Comparison of ENCODE assay signal across 1 cellular context in the genomic region with DNA sequence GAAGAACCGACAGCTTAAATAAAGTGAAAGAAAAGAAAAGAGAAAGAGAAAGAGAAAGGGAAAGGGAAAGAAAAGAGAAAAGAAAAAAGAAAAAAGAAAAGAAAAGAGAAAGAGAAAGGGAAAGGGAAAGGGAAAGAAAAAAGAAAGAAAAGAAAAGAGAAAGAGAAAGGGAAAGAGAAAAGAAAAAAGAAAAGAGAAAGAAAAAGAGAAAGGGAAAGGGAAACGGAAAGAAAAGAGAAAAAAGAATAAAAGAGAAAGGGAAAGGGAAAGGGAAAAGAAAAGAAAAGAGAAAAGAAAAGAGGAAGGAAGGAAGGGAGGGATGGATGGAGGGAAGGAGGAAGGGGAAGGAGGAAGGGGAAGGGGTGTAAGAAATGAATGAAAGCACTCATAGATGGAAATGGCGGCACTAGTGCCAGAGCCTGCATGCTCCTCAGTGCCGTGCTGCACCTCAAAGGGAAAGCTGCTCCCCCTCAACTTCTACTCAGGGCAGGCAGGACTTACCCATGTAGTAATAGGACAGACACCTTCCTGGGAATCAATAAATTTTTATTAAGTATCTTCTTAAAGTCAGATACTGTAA.
TF ChIP-seq lines count a peak whose summit lies in the region.

No MANE protein-coding gene starts in this region.

TF ChIP-seq in GM23338, 12 proteins besides CTCF, POLR2A, EP300 and RAD21 (continued from another document):
- TF ChIP-seq, protein P1, sequence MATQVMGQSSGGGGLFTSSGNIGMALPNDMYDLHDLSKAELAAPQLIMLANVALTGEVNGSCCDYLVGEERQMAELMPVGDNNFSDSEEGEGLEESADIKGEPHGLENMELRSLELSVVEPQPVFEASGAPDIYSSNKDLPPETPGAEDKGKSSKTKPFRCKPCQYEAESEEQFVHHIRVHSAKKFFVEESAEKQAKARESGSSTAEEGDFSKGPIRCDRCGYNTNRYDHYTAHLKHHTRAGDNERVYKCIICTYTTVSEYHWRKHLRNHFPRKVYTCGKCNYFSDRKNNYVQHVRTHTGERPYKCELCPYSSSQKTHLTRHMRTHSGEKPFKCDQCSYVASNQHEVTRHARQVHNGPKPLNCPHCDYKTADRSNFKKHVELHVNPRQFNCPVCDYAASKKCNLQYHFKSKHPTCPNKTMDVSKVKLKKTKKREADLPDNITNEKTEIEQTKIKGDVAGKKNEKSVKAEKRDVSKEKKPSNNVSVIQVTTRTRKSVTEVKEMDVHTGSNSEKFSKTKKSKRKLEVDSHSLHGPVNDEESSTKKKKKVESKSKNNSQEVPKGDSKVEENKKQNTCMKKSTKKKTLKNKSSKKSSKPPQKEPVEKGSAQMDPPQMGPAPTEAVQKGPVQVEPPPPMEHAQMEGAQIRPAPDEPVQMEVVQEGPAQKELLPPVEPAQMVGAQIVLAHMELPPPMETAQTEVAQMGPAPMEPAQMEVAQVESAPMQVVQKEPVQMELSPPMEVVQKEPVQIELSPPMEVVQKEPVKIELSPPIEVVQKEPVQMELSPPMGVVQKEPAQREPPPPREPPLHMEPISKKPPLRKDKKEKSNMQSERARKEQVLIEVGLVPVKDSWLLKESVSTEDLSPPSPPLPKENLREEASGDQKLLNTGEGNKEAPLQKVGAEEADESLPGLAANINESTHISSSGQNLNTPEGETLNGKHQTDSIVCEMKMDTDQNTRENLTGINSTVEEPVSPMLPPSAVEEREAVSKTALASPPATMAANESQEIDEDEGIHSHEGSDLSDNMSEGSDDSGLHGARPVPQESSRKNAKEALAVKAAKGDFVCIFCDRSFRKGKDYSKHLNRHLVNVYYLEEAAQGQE (IDR thresholded peaks at IDR 0.05; ENCODE audit: unreplicated experiment) = no peak
- no peak for TF ChIP-seq POLR2AphosphoS5 (IDR thresholded peaks at IDR 0.05; ENCODE audit: low read depth)
- TF ChIP-seq JUNB (IDR thresholded peaks at IDR 0.05; ENCODE audit: unreplicated experiment) = no peak
- no peak for TF ChIP-seq ZNF331 (CRISPR knock-in tag; IDR thresholded peaks at IDR 0.05; ENCODE audit: low read depth)
- no peak for TF ChIP-seq NANOG (IDR thresholded peaks at IDR 0.05; ENCODE audit: borderline replicate concordance)
- TF ChIP-seq ZNF114 (CRISPR knock-in tag; IDR thresholded peaks at IDR 0.05) = no peak
- TF ChIP-seq, protein P2, sequence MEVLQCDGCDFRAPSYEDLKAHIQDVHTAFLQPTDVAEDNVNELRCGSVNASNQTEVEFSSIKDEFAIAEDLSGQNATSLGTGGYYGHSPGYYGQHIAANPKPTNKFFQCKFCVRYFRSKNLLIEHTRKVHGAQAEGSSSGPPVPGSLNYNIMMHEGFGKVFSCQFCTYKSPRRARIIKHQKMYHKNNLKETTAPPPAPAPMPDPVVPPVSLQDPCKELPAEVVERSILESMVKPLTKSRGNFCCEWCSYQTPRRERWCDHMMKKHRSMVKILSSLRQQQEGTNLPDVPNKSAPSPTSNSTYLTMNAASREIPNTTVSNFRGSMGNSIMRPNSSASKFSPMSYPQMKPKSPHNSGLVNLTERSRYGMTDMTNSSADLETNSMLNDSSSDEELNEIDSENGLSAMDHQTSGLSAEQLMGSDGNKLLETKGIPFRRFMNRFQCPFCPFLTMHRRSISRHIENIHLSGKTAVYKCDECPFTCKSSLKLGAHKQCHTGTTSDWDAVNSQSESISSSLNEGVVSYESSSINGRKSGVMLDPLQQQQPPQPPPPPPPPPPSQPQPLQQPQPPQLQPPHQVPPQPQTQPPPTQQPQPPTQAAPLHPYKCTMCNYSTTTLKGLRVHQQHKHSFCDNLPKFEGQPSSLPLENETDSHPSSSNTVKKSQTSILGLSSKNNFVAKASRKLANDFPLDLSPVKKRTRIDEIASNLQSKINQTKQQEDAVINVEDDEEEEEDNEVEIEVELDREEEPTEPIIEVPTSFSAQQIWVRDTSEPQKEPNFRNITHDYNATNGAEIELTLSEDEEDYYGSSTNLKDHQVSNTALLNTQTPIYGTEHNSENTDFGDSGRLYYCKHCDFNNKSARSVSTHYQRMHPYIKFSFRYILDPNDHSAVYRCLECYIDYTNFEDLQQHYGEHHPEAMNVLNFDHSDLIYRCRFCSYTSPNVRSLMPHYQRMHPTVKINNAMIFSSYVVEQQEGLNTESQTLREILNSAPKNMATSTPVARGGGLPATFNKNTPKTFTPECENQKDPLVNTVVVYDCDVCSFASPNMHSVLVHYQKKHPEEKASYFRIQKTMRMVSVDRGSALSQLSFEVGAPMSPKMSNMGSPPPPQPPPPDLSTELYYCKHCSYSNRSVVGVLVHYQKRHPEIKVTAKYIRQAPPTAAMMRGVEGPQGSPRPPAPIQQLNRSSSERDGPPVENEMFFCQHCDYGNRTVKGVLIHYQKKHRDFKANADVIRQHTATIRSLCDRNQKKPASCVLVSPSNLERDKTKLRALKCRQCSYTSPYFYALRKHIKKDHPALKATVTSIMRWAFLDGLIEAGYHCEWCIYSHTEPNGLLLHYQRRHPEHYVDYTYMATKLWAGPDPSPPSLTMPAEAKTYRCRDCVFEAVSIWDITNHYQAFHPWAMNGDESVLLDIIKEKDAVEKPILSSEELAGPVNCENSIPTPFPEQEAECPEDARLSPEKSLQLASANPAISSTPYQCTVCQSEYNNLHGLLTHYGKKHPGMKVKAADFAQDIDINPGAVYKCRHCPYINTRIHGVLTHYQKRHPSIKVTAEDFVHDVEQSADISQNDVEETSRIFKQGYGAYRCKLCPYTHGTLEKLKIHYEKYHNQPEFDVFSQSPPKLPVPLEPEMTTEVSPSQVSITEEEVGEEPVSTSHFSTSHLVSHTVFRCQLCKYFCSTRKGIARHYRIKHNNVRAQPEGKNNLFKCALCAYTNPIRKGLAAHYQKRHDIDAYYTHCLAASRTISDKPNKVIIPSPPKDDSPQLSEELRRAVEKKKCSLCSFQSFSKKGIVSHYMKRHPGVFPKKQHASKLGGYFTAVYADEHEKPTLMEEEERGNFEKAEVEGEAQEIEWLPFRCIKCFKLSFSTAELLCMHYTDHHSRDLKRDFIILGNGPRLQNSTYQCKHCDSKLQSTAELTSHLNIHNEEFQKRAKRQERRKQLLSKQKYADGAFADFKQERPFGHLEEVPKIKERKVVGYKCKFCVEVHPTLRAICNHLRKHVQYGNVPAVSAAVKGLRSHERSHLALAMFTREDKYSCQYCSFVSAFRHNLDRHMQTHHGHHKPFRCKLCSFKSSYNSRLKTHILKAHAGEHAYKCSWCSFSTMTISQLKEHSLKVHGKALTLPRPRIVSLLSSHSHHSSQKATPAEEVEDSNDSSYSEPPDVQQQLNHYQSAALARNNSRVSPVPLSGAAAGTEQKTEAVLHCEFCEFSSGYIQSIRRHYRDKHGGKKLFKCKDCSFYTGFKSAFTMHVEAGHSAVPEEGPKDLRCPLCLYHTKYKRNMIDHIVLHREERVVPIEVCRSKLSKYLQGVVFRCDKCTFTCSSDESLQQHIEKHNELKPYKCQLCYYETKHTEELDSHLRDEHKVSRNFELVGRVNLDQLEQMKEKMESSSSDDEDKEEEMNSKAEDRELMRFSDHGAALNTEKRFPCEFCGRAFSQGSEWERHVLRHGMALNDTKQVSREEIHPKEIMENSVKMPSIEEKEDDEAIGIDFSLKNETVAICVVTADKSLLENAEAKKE (CRISPR knock-in tag; IDR thresholded peaks at IDR 0.05) = no peak
- no peak for TF ChIP-seq EZH2 (IDR thresholded peaks at IDR 0.05; ENCODE audit: low read depth, unreplicated experiment)
- no peak for TF ChIP-seq CREB1 (CRISPR knock-in tag; IDR thresholded peaks at IDR 0.05; ENCODE audit: low read depth)
- no peak for TF ChIP-seq STAT1 (IDR thresholded peaks at IDR 0.05; ENCODE audit: unreplicated experiment)
- TF ChIP-seq EZH2phosphoT487 (IDR thresholded peaks at IDR 0.05; ENCODE audit: unreplicated experiment) = no peak
